ENCODE assay signal across 11 cellular contexts in genomic region chr15:95734422-95735316, GRCh38.
DNase-seq lines count a peak whose midpoint lies in the region; ATAC-seq and TF ChIP-seq lines count a peak whose summit lies in the region.
"Had no signal": no experiment of that assay in that cellular context is flagged by ENCODE, and none has a peak within 500 bp of the region (broad histone marks: within the 10 kb centered on the region; RNA-seq: fewer than 3 reads in every experiment).

No MANE protein-coding gene starts in this region.

- no peak overlapping the region for H4K5ac ChIP-seq in IMR-90 (ENCODE audit: low read depth, low read length)

- H3K4me3 Mint-ChIP-seq in activated T-helper 17 cell treated with anti-CD3 and anti-CD28 coated beads, Interleukin-2, amount 50 U/mL, for 72 hours, result peak overlapping the region; percentile 29
- H3K4me3 Mint-ChIP-seq: stimulated activated memory B cell treated with anti-CD40 and anti-IgM and Interleukin-4, amounts not matched to agents 10 μg/mL and 1 μg/mL and 100 μg/mL, for 72 hours had no signal

- in situ Hi-C loops in IMR-90 (cut with MboI; ENCODE audit: low sequenced_read_pairs) (no loop called here), GM23248 (cut with MboI) (no loop called here)

- POLR2A ChIA-PET in IMR-90 (lab: Charles Lee; ENCODE audit: unreplicated experiment), result no interaction called here

- no peaks in the 10 kb centered on the region for H3K9me2 ChIP-seq in GM23248 (ENCODE audit: insufficient read depth)

- H3K18ac ChIP-seq in IMR-90 (ENCODE audit: low read depth, low read length), result no peak overlapping the region

- 0 out of 2 replicates have a peak overlapping the region, but pooled peaks have one; percentile 7 for H3K4ac ChIP-seq in IMR-90 (ENCODE audit: low read depth, low read length)

- H3K27me3 ChIP-seq in IMR-90 (ENCODE audit: control insufficient read depth, insufficient read depth, low read length), result no peaks in the 10 kb centered on the region
- no peaks in the 10 kb centered on the region for H3K27me3 ChIP-seq in GM23248 (replicated peaks; ENCODE audit: insufficient read depth)

- H3K56ac ChIP-seq in IMR-90 (ENCODE audit: extremely low read depth, insufficient read depth, low read length), result no peak overlapping the region

- no TSS peak for BruUV-seq in IMR-90 (replicated peaks; lab: Mats Ljungman, UMichigan)

- H4K91ac ChIP-seq in IMR-90 (ENCODE audit: insufficient read depth, low read depth, low read length), result no peak overlapping the region

- H4K20me1 ChIP-seq in IMR-90 (ENCODE audit: insufficient read depth, low read length) (no peaks in the 10 kb centered on the region), GM23248 (ENCODE audit: insufficient read depth) (no peaks in the 10 kb centered on the region)

- H3K9me1 ChIP-seq in IMR-90 (ENCODE audit: insufficient read depth, low read length), result no peaks in the 10 kb centered on the region

- dilution Hi-C loops in IMR-90 (cut with HindIII; ENCODE audit: low sequenced_read_pairs, unreplicated experiment), result no loop called here

- no peaks in the 10 kb centered on the region for H3K36me3 ChIP-seq in IMR-90 (ENCODE audit: control insufficient read depth, insufficient read depth, low read length)
- H3K36me3 ChIP-seq in GM23248 (ENCODE audit: low read depth), result no peaks in the 10 kb centered on the region

- peaks cover 7% of the 10 kb centered on the region for H3K4me1 Mint-ChIP-seq in activated T-helper 17 cell treated with anti-CD3 and anti-CD28 coated beads, Interleukin-2, amount 50 U/mL, for 72 hours

- DNase-seq in CMK (ENCODE audit: low read depth) (peak; percentile 68), IMR-90 (no peak), iris pigment epithelial cell (ENCODE audit: low read depth) (peak; percentile 67), SKM-1 treated with dmso at 0.1 percent for 144 hours (lab: John Stamatoyannopoulos, UW; ENCODE audit: unreplicated experiment) (no peak), GM23248 (no peak)
- DNase-seq: activated T-cell treated with anti-CD3 and anti-CD28 coated beads for 4 hours; stimulated activated CD4-positive, alpha-beta T cell treated with anti-CD3 and anti-CD28 coated beads, Interleukin-15, amount 100 ng/mL, for 24 hours had no signal

- no peaks in the 10 kb centered on the region for H3K79me2 ChIP-seq in GM23248 (ENCODE audit: insufficient read depth)

- no peaks in the 10 kb centered on the region for H3K27me3 Mint-ChIP-seq in activated T-helper 17 cell treated with anti-CD3 and anti-CD28 coated beads, Interleukin-2, amount 50 U/mL, for 72 hours
- H3K27me3 Mint-ChIP-seq: stimulated activated memory B cell treated with anti-CD40 and anti-IgM and Interleukin-4, amounts not matched to agents 10 μg/mL and 1 μg/mL and 100 μg/mL, for 72 hours had no signal

- H3K4me3 ChIP-seq in IMR-90 (ENCODE audit: insufficient read depth, low read depth, low read length) (no peak overlapping the region), GM23248 (no peak overlapping the region)

- no peaks in the 10 kb centered on the region for H3K79me1 ChIP-seq in IMR-90 (ENCODE audit: low read depth in 1 of 2, low read length in 2 of 2)

- H3K36me3 Mint-ChIP-seq in activated T-helper 17 cell treated with anti-CD3 and anti-CD28 coated beads, Interleukin-2, amount 50 U/mL, for 72 hours (ENCODE audit: low read depth), result no peaks in the 10 kb centered on the region
- H3K36me3 Mint-ChIP-seq: stimulated activated memory B cell treated with anti-CD40 and anti-IgM and Interleukin-4, amounts not matched to agents 10 μg/mL and 1 μg/mL and 100 μg/mL, for 72 hours had no signal

- no peaks in the 10 kb centered on the region for H3F3A ChIP-seq in GM23248 (ENCODE audit: insufficient read depth)

- H3K9me3 ChIP-seq in IMR-90 (ENCODE audit: control insufficient read depth, insufficient read depth, low read length) (no peaks in the 10 kb centered on the region), GM23248 (ENCODE audit: low read depth) (no peaks in the 10 kb centered on the region)

- intact Hi-C loops in IMR-90 (cut with micrococcal nuclease), result no loop called here

- H2BK120ac ChIP-seq in IMR-90 (ENCODE audit: low read depth, low read length), result no peak overlapping the region

- H3K4me2 ChIP-seq in IMR-90 (ENCODE audit: low read depth, low read length), result no peak overlapping the region
- H3K4me2 ChIP-seq in GM23248 (ENCODE audit: unreplicated experiment), result no peak overlapping the region

- H3K14ac ChIP-seq in IMR-90 (replicated peaks; ENCODE audit: low read depth, low read length), result no peak overlapping the region

- WGBS in IMR-90 (ENCODE audit: extremely low coverage in 2 of 2, insufficient read length in 1 of 2), 2 experiments, result 80% methylated on average over 1 of the region's 6 CpGs; no CpG with 5 or more reads in 1 of the 2 experiments
- WGBS in GM23248 (ENCODE audit: low coverage in 1 of 2, low lambda C conversion rate in 2 of 2, missing lambda C conversion rate in 2 of 2), 2 experiments, result 59 to 60% methylated on average over 6 of the region's 6 CpGs

- H2AK9ac ChIP-seq in IMR-90 (replicated peaks; ENCODE audit: low read depth, low read length, poor library complexity), result no peak overlapping the region

- H3K4me1 ChIP-seq in IMR-90 (ENCODE audit: control insufficient read depth, insufficient read depth, low read length), result no peaks in the 10 kb centered on the region
- H3K4me1 ChIP-seq in GM23248 (ENCODE audit: insufficient read depth), result no peaks in the 10 kb centered on the region

- H2AFZ ChIP-seq in IMR-90 (replicated peaks; ENCODE audit: low read length, poor library complexity) (no peak overlapping the region), GM23248 (no peak overlapping the region)

- no peak overlapping the region for H3K23ac ChIP-seq in IMR-90 (ENCODE audit: low read depth, low read length)

- H3K27ac ChIP-seq in IMR-90 (ENCODE audit: insufficient read depth, low read length) (no peak overlapping the region), GM23248 (no peak overlapping the region)

- 0 out of 4 replicates have a peak overlapping the region, but pooled peaks of 1 of the 2 experiments have one; percentile 21 for H4K8ac ChIP-seq in IMR-90 (ENCODE audit: low read depth in 2 of 2, low read length in 2 of 2)

- ATAC-seq in IMR-90 (ENCODE audit: low read depth), result no peak
- ATAC-seq in activated T-helper 17 cell treated with anti-CD3 and anti-CD28 coated beads, Interleukin-2, amount 50 U/mL, for 72 hours (replicated peaks), result no peak
- ATAC-seq in GM19455 (IDR thresholded peaks at IDR 0.05; ENCODE audit: unreplicated experiment), result no peak
- no peak for ATAC-seq in HG03025 (IDR thresholded peaks at IDR 0.05; ENCODE audit: low FRiP score, unreplicated experiment)
- ATAC-seq: stimulated activated memory B cell treated with anti-CD40 and anti-IgM and Interleukin-4, amounts not matched to agents 10 μg/mL and 1 μg/mL and 100 μg/mL, for 72 hours had no signal

- no peak overlapping the region for H3K9ac ChIP-seq in IMR-90 (ENCODE audit: low read depth, low read length)
- H3K9ac ChIP-seq in GM23248, result no peak overlapping the region

- no peak overlapping the region for H2BK15ac ChIP-seq in IMR-90 (ENCODE audit: low read depth, low read length)

- H2BK20ac ChIP-seq in IMR-90 (ENCODE audit: low read depth, low read length), result no peak overlapping the region

- TF ChIP-seq CTCF in IMR-90 (conservative IDR thresholded peaks at IDR 0.05; ENCODE audit: low read depth, low read length), result no peak

- CTCF ChIA-PET in IMR-90 (lab: Yijun Ruan, JAX), result no interaction called here

- no peak overlapping the region for H2AK5ac ChIP-seq in IMR-90 (ENCODE audit: low read depth, low read length)

- TF ChIP-seq RAD21 in IMR-90 (IDR thresholded peaks at IDR 0.05; ENCODE audit: low read length), result no peak

- TF ChIP-seq POLR2A in IMR-90 (IDR thresholded peaks at IDR 0.05; ENCODE audit: low read depth, low read length), result no peak

- peaks cover 21% of the 10 kb centered on the region for H3K9me3 Mint-ChIP-seq in activated T-helper 17 cell treated with anti-CD3 and anti-CD28 coated beads, Interleukin-2, amount 50 U/mL, for 72 hours

- no peak overlapping the region for H3K27ac Mint-ChIP-seq in activated T-helper 17 cell treated with anti-CD3 and anti-CD28 coated beads, Interleukin-2, amount 50 U/mL, for 72 hours
- H3K27ac Mint-ChIP-seq: stimulated activated memory B cell treated with anti-CD40 and anti-IgM and Interleukin-4, amounts not matched to agents 10 μg/mL and 1 μg/mL and 100 μg/mL, for 72 hours had no signal

- no peak overlapping the region for H2BK5ac ChIP-seq in IMR-90 (ENCODE audit: low read depth, low read length, poor library complexity, severe bottlenecking)

TF ChIP-seq in IMR-90, 13 proteins besides CTCF, POLR2A, EP300 and RAD21 (continues in another document):
- TF ChIP-seq MAFK (IDR thresholded peaks at IDR 0.05; ENCODE audit: low read depth, low read length) (no peak), FOS (IDR thresholded peaks at IDR 0.05; ENCODE audit: low read depth, low read length) (no peak), MAZ (IDR thresholded peaks at IDR 0.05; ENCODE audit: borderline replicate concordance, low read depth, low read length) (no peak), USF2 (IDR thresholded peaks at IDR 0.05; ENCODE audit: low read depth, low read length) (no peak), RCOR1 (IDR thresholded peaks at IDR 0.05; ENCODE audit: insufficient replicate concordance, low read length) (no peak), MXI1 (IDR thresholded peaks at IDR 0.05; ENCODE audit: borderline replicate concordance, low read depth, low read length) (no peak), BHLHE40 (IDR thresholded peaks at IDR 0.05; ENCODE audit: low read depth, low read length) (no peak), RFX5 (IDR thresholded peaks at IDR 0.05; ENCODE audit: low read depth, low read length) (no peak), CHD1 (IDR thresholded peaks at IDR 0.05; ENCODE audit: low read depth, low read length) (no peak), NFE2L2 (IDR thresholded peaks at IDR 0.05; ENCODE audit: low read depth, low read length) (no peak)
- TF ChIP-seq, protein P1, sequence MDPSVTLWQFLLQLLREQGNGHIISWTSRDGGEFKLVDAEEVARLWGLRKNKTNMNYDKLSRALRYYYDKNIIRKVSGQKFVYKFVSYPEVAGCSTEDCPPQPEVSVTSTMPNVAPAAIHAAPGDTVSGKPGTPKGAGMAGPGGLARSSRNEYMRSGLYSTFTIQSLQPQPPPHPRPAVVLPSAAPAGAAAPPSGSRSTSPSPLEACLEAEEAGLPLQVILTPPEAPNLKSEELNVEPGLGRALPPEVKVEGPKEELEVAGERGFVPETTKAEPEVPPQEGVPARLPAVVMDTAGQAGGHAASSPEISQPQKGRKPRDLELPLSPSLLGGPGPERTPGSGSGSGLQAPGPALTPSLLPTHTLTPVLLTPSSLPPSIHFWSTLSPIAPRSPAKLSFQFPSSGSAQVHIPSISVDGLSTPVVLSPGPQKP (IDR thresholded peaks at IDR 0.05; ENCODE audit: borderline replicate concordance, low read depth, low read length), result no peak

Comparison
In these comparisons a context has a peak if more than half of its experiments do, and no peak if none do; other contexts are left out.
1. DNase-seq: peak in CMK (single experiment) and iris pigment epithelial cell (single experiment); none in IMR-90 (single experiment), SKM-1 treated with dmso at 0.1 percent for 144 hours (single experiment) and GM23248 (single experiment).